19 cellular contexts compared by ENCODE assay signal in the genomic region with DNA sequence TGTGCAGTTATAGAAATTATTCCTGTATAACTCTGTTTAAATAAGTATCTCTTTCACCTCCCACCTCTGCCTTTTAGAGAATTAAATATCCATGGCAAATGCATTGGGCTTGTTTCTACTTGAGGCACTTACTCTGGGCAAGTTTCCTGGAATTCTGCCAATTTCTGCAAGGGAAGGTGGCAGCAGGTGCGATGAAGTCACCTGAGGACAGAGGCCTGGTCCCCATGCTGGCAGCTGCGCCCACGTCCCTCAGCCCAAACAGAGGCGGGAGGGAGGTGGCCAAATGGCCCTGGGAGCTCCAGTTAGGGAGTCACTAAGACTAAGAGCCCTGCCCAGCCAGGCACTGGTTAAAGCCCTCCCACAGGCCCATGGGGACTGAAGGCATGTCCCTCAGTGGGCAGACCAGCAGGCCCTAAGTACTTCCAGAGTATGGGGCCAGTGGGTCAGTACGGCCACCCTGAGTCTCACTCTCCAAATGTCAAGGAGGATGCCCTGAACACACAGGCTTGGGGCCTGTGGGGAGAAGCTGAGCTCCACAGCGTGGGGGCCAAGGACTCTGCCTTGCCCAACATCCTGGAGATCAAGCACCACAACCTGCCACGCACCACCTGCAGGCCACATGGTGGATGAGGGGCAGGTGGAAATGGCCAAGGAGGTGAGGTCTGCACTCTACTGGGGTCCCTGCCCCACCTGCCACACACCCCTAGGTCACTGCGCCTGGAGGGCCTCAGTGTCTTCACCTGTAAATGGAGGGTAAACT. TPM values are rescaled to one million over a fixed set of nuclear protein-coding genes. Genes with fewer than 3 reads are reported as not detected.
A peak's percentile ranks its signal among the peaks of the same experiment; 100 is the strongest.
DNase-seq lines count a peak whose midpoint lies in the region; ATAC-seq, FAIRE-seq and TF ChIP-seq lines count a peak whose summit lies in the region.
"Had no signal": no experiment of that assay in that cellular context is flagged by ENCODE, and none has a peak within 500 bp of the region (broad histone marks: within the 10 kb centered on the region; RNA-seq: fewer than 3 reads in every experiment).

No MANE protein-coding gene starts in this region.

- no peak overlapping the region for H3K27ac Mint-ChIP-seq in T-helper 2 cell treated with Interferon-gamma antibody and Interleukin-4, amounts not matched to agents 5 μg/mL and 100 μg/mL, for 36 hours
- H3K27ac Mint-ChIP-seq: activated naive CD8-positive, alpha-beta T cell treated with anti-CD3 and anti-CD28 coated beads for 36 hours had no signal

- no peaks in the 10 kb centered on the region for H3K4me1 Mint-ChIP-seq in T-helper 2 cell treated with Interferon-gamma antibody and Interleukin-4, amounts not matched to agents 5 μg/mL and 100 μg/mL, for 36 hours (ENCODE audit: low read depth)

- WGBS in thyroid gland, 2 donors = 69 to 77% methylated on average over 5 to 6 of the region's 8 CpGs

- ATAC-seq in GM19397 (IDR thresholded peaks at IDR 0.05; ENCODE audit: unreplicated experiment) = no peak
- ATAC-seq: HepG2; PC-3; stimulated activated naive CD8-positive, alpha-beta T cell treated with anti-CD3 and anti-CD28 coated beads, Interleukin-15, amount 100 ng/mL, for 72 hours had no signal

- H3K4me3 ChIP-seq in bronchial epithelial cell (ENCODE audit: low read depth, low read length) (no peak overlapping the region), thyroid gland (replicated peaks in 1 of 3) (no peak overlapping the region)

- H3K27me3 Mint-ChIP-seq in T-helper 2 cell treated with Interferon-gamma antibody and Interleukin-4, amounts not matched to agents 5 μg/mL and 100 μg/mL, for 36 hours (ENCODE audit: low read depth) = no peaks in the 10 kb centered on the region
- H3K27me3 Mint-ChIP-seq: activated naive CD8-positive, alpha-beta T cell treated with anti-CD3 and anti-CD28 coated beads for 36 hours; stimulated activated naive CD8-positive, alpha-beta T cell treated with anti-CD3 and anti-CD28 coated beads, Interleukin-15, amount 100 ng/mL, for 72 hours had no signal

- peak; percentile 63 for DNase-seq in NCI-H82 (lab: John Stamatoyannopoulos, UW)
- DNase-seq in NCI-H82 treated with DMSO at 0.1 percent for 48 hours (lab: John Stamatoyannopoulos, UW; ENCODE audit: unreplicated experiment) = no peak
- peak; percentile 99 for DNase-seq in NCI-H510A (lab: John Stamatoyannopoulos, UW)
- DNase-seq in bronchial epithelial cell (ENCODE audit: low read depth) = peak; percentile 74
- peak; percentile 52 to 60 for DNase-seq in thyroid gland
- no peak for DNase-seq in T-helper 2 cell treated with Interferon-gamma antibody and Interleukin-4, amounts not matched to agents 5 μg/mL and 100 μg/mL, for 36 hours (ENCODE audit: low spot score)
- DNase-seq in medulla oblongata (ENCODE audit: extremely low spot score) = no peak
- DNase-seq: activated naive CD8-positive, alpha-beta T cell treated with anti-CD3 and anti-CD28 coated beads for 36 hours; caudate nucleus; CD8-positive, alpha-beta memory T cell; GOT3; NCI-H1092; PC-3; stimulated activated naive CD8-positive, alpha-beta T cell treated with anti-CD3 and anti-CD28 coated beads, Interleukin-15, amount 100 ng/mL, for 72 hours had no signal

- no peaks in the 10 kb centered on the region for H3K9me3 Mint-ChIP-seq in T-helper 2 cell treated with Interferon-gamma antibody and Interleukin-4, amounts not matched to agents 5 μg/mL and 100 μg/mL, for 36 hours
- H3K9me3 Mint-ChIP-seq: activated naive CD8-positive, alpha-beta T cell treated with anti-CD3 and anti-CD28 coated beads for 36 hours; CD8-positive, alpha-beta memory T cell; stimulated activated naive CD8-positive, alpha-beta T cell treated with anti-CD3 and anti-CD28 coated beads, Interleukin-15, amount 100 ng/mL, for 72 hours had no signal

- no peak overlapping the region for H3K4me3 Mint-ChIP-seq in T-helper 2 cell treated with Interferon-gamma antibody and Interleukin-4, amounts not matched to agents 5 μg/mL and 100 μg/mL, for 36 hours
- H3K4me3 Mint-ChIP-seq: activated naive CD8-positive, alpha-beta T cell treated with anti-CD3 and anti-CD28 coated beads for 36 hours; CD8-positive, alpha-beta memory T cell; stimulated activated naive CD8-positive, alpha-beta T cell treated with anti-CD3 and anti-CD28 coated beads, Interleukin-15, amount 100 ng/mL, for 72 hours had no signal

- no peak for TF ChIP-seq CTCF in bronchial epithelial cell (IDR thresholded peaks at IDR 0.05; ENCODE audit: insufficient read depth, low read length, severe bottlenecking)
- no peak for TF ChIP-seq CTCF in thyroid gland (IDR thresholded peaks at IDR 0.05)

- no peak for TF ChIP-seq POLR2A in thyroid gland (IDR thresholded peaks at IDR 0.05)

- H3K36me3 Mint-ChIP-seq in T-helper 2 cell treated with Interferon-gamma antibody and Interleukin-4, amounts not matched to agents 5 μg/mL and 100 μg/mL, for 36 hours (ENCODE audit: low read depth) = peaks cover 3% of the 10 kb centered on the region
- H3K36me3 Mint-ChIP-seq: activated naive CD8-positive, alpha-beta T cell treated with anti-CD3 and anti-CD28 coated beads for 36 hours had no signal

- H3K27ac ChIP-seq in thyroid gland = no peak overlapping the region
- H3K27ac ChIP-seq: parathyroid adenoma had no signal

- intact Hi-C loops in thyroid gland (cut with DNase I) = no loop called here

- H3K27me3 ChIP-seq in bronchial epithelial cell (ENCODE audit: control insufficient read depth, insufficient read depth, low read length) (no peaks in the 10 kb centered on the region), thyroid gland (no peaks in the 10 kb centered on the region)

- H3K9me3 ChIP-seq in thyroid gland = no peaks in the 10 kb centered on the region

- no peak for FAIRE-seq in bronchial epithelial cell (lab: Jason Lieb, UNC)
- FAIRE-seq: frontal cortex, HepG2 had no signal

- no peaks in the 10 kb centered on the region for H3K36me3 ChIP-seq in bronchial epithelial cell (ENCODE audit: control insufficient read depth, insufficient read depth, low read length)
- H3K36me3 ChIP-seq in thyroid gland = no peaks in the 10 kb centered on the region

- H3K4me1 ChIP-seq in thyroid gland = no peaks in the 10 kb centered on the region
- H3K4me1 ChIP-seq: parathyroid adenoma had no signal

RNA-seq across cellular contexts. Expression of a gene that starts 19.4 kb away (rescaled TPM):
- total RNA-seq in bronchial epithelial cell (88.1 and 89.8 TPM in 2 replicates), thyroid gland (10 to 100 TPM in 1 of 4 donors, 1 to 10 TPM in 3; 3.7 to 13.4 (median 6.3) TPM)

RNA-seq across cellular contexts. Expression of a gene that starts 45.6 kb away (rescaled TPM):
- 98.1 and 116 TPM in 2 replicates for total RNA-seq in bronchial epithelial cell
- not detected for total RNA-seq in thyroid gland
- total RNA-seq: A673; activated naive CD8-positive, alpha-beta T cell treated with anti-CD3 and anti-CD28 coated beads for 36 hours; frontal cortex had no signal

RNA-seq across cellular contexts. Expression of a gene that starts 50.4 kb away (rescaled TPM):
- total RNA-seq in bronchial epithelial cell = 4.5 and 8.4 TPM in 2 replicates
- 1 to 10 TPM in 1 of 4 donors, under 1 TPM in 1, not detected in 2; 0.67 to 5.2 TPM for total RNA-seq in thyroid gland
- total RNA-seq: A673, frontal cortex had no signal

Comparison
In these comparisons a context has a peak if more than half of its experiments do, and no peak if none do; other contexts are left out.
1. DNase-seq: peak in NCI-H82 (single experiment), NCI-H510A (single experiment), bronchial epithelial cell (single experiment) and thyroid gland (2 of 2); none in NCI-H82 treated with DMSO at 0.1 percent for 48 hours (single experiment), T-helper 2 cell treated with Interferon-gamma antibody and Interleukin-4, amounts not matched to agents 5 μg/mL and 100 μg/mL, for 36 hours (single experiment) and medulla oblongata (single experiment).
2. RNA of a gene that starts 45.6 kb away (total RNA-seq): 98.1 to 116 TPM in bronchial epithelial cell; not detected in thyroid gland; every median in the first group is over 10 times any median in the second.